Comparison of ENCODE assay signal across 21 cellular contexts in the genomic region with DNA sequence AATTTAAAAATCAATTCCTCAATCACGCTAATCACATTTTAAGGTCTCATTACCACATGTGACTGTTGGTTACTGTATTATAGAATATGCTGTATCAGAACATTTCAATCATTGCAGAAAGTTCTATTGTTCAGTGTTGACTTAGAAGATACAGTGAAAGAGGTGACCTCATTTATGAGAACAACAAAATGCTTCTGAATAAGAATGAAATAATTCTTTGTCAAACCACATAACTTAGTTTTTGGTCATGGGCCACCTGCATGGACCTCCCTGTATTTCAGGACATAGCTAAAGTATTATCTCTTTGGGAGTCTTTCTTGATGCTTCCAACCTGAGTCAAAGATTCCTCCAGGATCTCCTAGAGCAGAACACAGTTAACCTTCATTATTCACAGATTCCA. TPM values are rescaled to one million over a fixed set of nuclear protein-coding genes. Genes with fewer than 3 reads are reported as not detected.
DNase-seq lines count a peak whose midpoint lies in the region; ATAC-seq and TF ChIP-seq lines count a peak whose summit lies in the region.
"Had no signal": no experiment of that assay in that cellular context is flagged by ENCODE, and none has a peak within 500 bp of the region (broad histone marks: within the 10 kb centered on the region; RNA-seq: fewer than 3 reads in every experiment).

No MANE protein-coding gene starts in this region.

- peaks cover 5 to 7% of the 10 kb centered on the region in 2 donors for H3K4me1 Mint-ChIP-seq in immature natural killer cell

- intact Hi-C loops in heart right ventricle (cut with DNase I) = loop anchor here in 1 of 10 donors (10.0 kb wide), 1 partner anchor 58 kb away; no protein-coding TSS in a partner anchor
- intact Hi-C loops in body of pancreas (cut with DNase I) = loop anchor here (5.0 kb wide), 1 partner anchor 60 kb away; no protein-coding TSS in a partner anchor

- H3K4me1 ChIP-seq in cardiac muscle cell (ENCODE audit: low read depth) (no peaks in the 10 kb centered on the region), heart right ventricle (peaks cover 0 to 6% (median 0%) of the 10 kb centered on the region in 9 donors), body of pancreas (peaks cover 5% of the 10 kb centered on the region), iPS-20b (ENCODE audit: insufficient read depth, low read length) (peaks cover 25% of the 10 kb centered on the region; the same call in 1 of the 2 replicates)
- H3K4me1 ChIP-seq: adrenal gland had no signal

- no peaks in the 10 kb centered on the region for H3K9me3 ChIP-seq in cardiac muscle cell (ENCODE audit: low read depth)
- H3K9me3 ChIP-seq in heart right ventricle = no peaks in the 10 kb centered on the region
- no peaks in the 10 kb centered on the region for H3K9me3 ChIP-seq in body of pancreas
- H3K9me3 ChIP-seq in iPS-20b (ENCODE audit: insufficient read depth, low read depth, low read length) = no peaks in the 10 kb centered on the region
- H3K9me3 ChIP-seq: adrenal gland; BLaER1 treated with 17β-estradiol and CSF1 and Interleukin-3, amounts not matched to agents 10 nM and 100 nM had no signal

- no peaks in the 10 kb centered on the region for H3K9me3 Mint-ChIP-seq in immature natural killer cell
- H3K9me3 Mint-ChIP-seq: effector memory CD8-positive, alpha-beta T cell; IgD-negative memory B cell had no signal

- no peak overlapping the region for H3K27ac Mint-ChIP-seq in immature natural killer cell
- H3K27ac Mint-ChIP-seq: effector memory CD8-positive, alpha-beta T cell; IgD-negative memory B cell had no signal

- H3K27me3 Mint-ChIP-seq in immature natural killer cell (ENCODE audit: low read depth in 3 of 3) = peaks cover 0 to 2% (median 0%) of the 10 kb centered on the region in 3 donors
- H3K27me3 Mint-ChIP-seq: effector memory CD8-positive, alpha-beta T cell; IgD-negative memory B cell had no signal

- 94 to 97% methylated on average over 1 of the region's 1 CpG for WGBS in heart right ventricle, 2 donors
- WGBS in body of pancreas, 2 donors = 41 to 54% methylated on average over 1 of the region's 1 CpG

- no peak for TF ChIP-seq CTCF in cardiac muscle cell (IDR thresholded peaks at IDR 0.05; ENCODE audit: low read depth, low read length)
- no peak for TF ChIP-seq CTCF in heart right ventricle (IDR thresholded peaks at IDR 0.05)
- no peak for TF ChIP-seq CTCF in body of pancreas (IDR thresholded peaks at IDR 0.05)

- no peak overlapping the region for H3K4me3 Mint-ChIP-seq in immature natural killer cell
- H3K4me3 Mint-ChIP-seq: effector memory CD8-positive, alpha-beta T cell; IgD-negative memory B cell had no signal

- DNase-seq in cardiac muscle cell (ENCODE audit: low read depth in 1 of 2, low spot score in 1 of 2) (no peak), heart right ventricle (no peak), body of pancreas (no peak), NCI-H345 (lab: John Stamatoyannopoulos, UW) (no peak), immature natural killer cell (no peak), NOMO-1 treated with dmso at 0.1 percent for 144 hours (lab: John Stamatoyannopoulos, UW; ENCODE audit: unreplicated experiment) (no peak)
- DNase-seq: activated CD4-positive, alpha-beta T cell treated with anti-CD3 and anti-CD28 coated beads, Interleukin-2, amount 50 U/mL, for 48 hours; activated gamma-delta T cell treated with Interleukin-2 at 50 U/mL for 16 hours; adrenal gland; effector memory CD8-positive, alpha-beta T cell; hypothalamus; left colon; NCI-H187 treated with DMSO at 0.1 percent for 48 hours; NCI-H524 treated with DMSO at 0.1 percent for 48 hours; Right ventricle myocardium superior; small intestine; stimulated activated CD4-positive, alpha-beta T cell treated with anti-CD3 and anti-CD28 coated beads, Interleukin-4, amount 100 ng/mL, for 1 hour had no signal

- peaks cover 15% of the 10 kb centered on the region for H3K27me3 ChIP-seq in cardiac muscle cell
- peaks cover 0 to 16% (median 0%) of the 10 kb centered on the region in 7 donors for H3K27me3 ChIP-seq in heart right ventricle
- no peaks in the 10 kb centered on the region for H3K27me3 ChIP-seq in body of pancreas
- no peaks in the 10 kb centered on the region for H3K27me3 ChIP-seq in iPS-20b (ENCODE audit: insufficient read depth, low read length)
- H3K27me3 ChIP-seq: adrenal gland; BLaER1 treated with 17β-estradiol and CSF1 and Interleukin-3, amounts not matched to agents 10 nM and 100 nM had no signal

- ATAC-seq in heart right ventricle (no peak), body of pancreas (peak; percentile 76), HG03342 (IDR thresholded peaks at IDR 0.05; ENCODE audit: unreplicated experiment) (no peak)
- ATAC-seq: effector memory CD8-positive, alpha-beta T cell; left colon had no signal

- TF ChIP-seq POLR2A in body of pancreas (IDR thresholded peaks at IDR 0.05) = no peak

- no peaks in the 10 kb centered on the region for H3K36me3 ChIP-seq in cardiac muscle cell
- H3K36me3 ChIP-seq in heart right ventricle = no peaks in the 10 kb centered on the region
- H3K36me3 ChIP-seq in body of pancreas (replicated peaks in 1 of 2; ENCODE audit: insufficient read depth in 1 of 2, low read depth in 2 of 2) = no peaks in the 10 kb centered on the region
- no peaks in the 10 kb centered on the region for H3K36me3 ChIP-seq in iPS-20b (ENCODE audit: insufficient read depth, low read depth, low read length)
- H3K36me3 ChIP-seq: adrenal gland; BLaER1 treated with 17β-estradiol and CSF1 and Interleukin-3, amounts not matched to agents 10 nM and 100 nM had no signal

- H3K36me3 Mint-ChIP-seq in immature natural killer cell = no peaks in the 10 kb centered on the region

- H3K27ac ChIP-seq in cardiac muscle cell = peak overlapping the region; percentile 11
- H3K27ac ChIP-seq in heart right ventricle = no peak overlapping the region
- H3K27ac ChIP-seq in body of pancreas = no peak overlapping the region
- H3K27ac ChIP-seq in iPS-20b (ENCODE audit: low read length) = peak overlapping the region; percentile 75
- H3K27ac ChIP-seq: adrenal gland; BLaER1 treated with 17β-estradiol and CSF1 and Interleukin-3, amounts not matched to agents 10 nM and 100 nM had no signal

- H3K4me3 ChIP-seq in cardiac muscle cell (no peak overlapping the region), heart right ventricle (no peak overlapping the region), body of pancreas (no peak overlapping the region), iPS-20b (ENCODE audit: low read length) (no peak overlapping the region)
- H3K4me3 ChIP-seq: adrenal gland; BLaER1 treated with 17β-estradiol and CSF1 and Interleukin-3, amounts not matched to agents 10 nM and 100 nM had no signal

- H3K9ac ChIP-seq in iPS-20b (ENCODE audit: low read depth, low read length) = peak overlapping the region; percentile 35; the same call in 1 of the 2 replicates
- H3K9ac ChIP-seq: BLaER1 treated with 17β-estradiol and CSF1 and Interleukin-3, amounts not matched to agents 10 nM and 100 nM had no signal

RNA-seq across cellular contexts. Expression of a gene that starts 22.3 kb away (rescaled TPM):
- total RNA-seq in cardiac muscle cell (0.88 TPM in 1 of 2 replicates, not detected in the other), heart right ventricle (1 to 10 TPM in 1 of 10 donors, under 1 TPM in 7, not detected in 2; 0.31 to 1.2 (median 0.45) TPM), body of pancreas (under 1 TPM; 0.33 to 0.52 TPM)
- polyA plus RNA-seq in cardiac muscle cell (1.0 TPM in 1 of 2 replicates, not detected in the other), heart right ventricle (1 to 10 TPM in 1 of 2 donors, under 1 TPM in 1; 0.15 to 5.6 TPM), immature natural killer cell (1 to 10 TPM in 1 of 3 donors, under 1 TPM in 2; 0.29 to 4.2 (median 0.38) TPM)

Comparison
In these comparisons a context has a peak if more than half of its experiments do, and no peak if none do; other contexts are left out.
1. H3K27ac ChIP-seq: peak in cardiac muscle cell (single experiment) and iPS-20b (single experiment); none in heart right ventricle (0 of 10) and body of pancreas (0 of 4).